Comparison of ENCODE assay signal across 7 cellular contexts in genomic region chr6:26047329-26047728, GRCh38. TPM values are rescaled to one million over a fixed set of nuclear protein-coding genes. Genes with fewer than 3 reads are reported as not detected.
DNase-seq lines count a peak whose midpoint lies in the region; ATAC-seq, FAIRE-seq and TF ChIP-seq lines count a peak whose summit lies in the region.
"Not testable (repeated sequence)": the region's sequence is repeated elsewhere in the genome, so short reads cannot be mapped to it uniquely, and the experiment has no call there.

No MANE protein-coding gene starts in this region.

- H3K4me3 Mint-ChIP-seq in activated CD4-positive, alpha-beta T cell treated with anti-CD3 and anti-CD28 coated beads, Interleukin-2, amount 10 ng/mL, durations not matched to agents 24 days and 14 days; activated T-helper 2 cell treated with anti-CD3 and anti-CD28 coated beads, Interferon-gamma antibody, Interleukin-2, Interleukin-4, amounts not matched to agents 10 μg/mL and 5 μg/mL and 100 μg/mL, durations not matched to agents 14 hours and 24 hours and 36 hours (ENCODE audit: low read depth); mesothelial cell of epicardium: not testable (repeated sequence)

- intact Hi-C loops in activated CD4-positive, alpha-beta T cell treated with anti-CD3 and anti-CD28 coated beads, Interleukin-2, amount 10 ng/mL, durations not matched to agents 24 days and 14 days (cut with micrococcal nuclease); activated T-helper 2 cell treated with anti-CD3 and anti-CD28 coated beads, Interferon-gamma antibody, Interleukin-2, Interleukin-4, amounts not matched to agents 10 μg/mL and 5 μg/mL and 100 μg/mL, durations not matched to agents 14 hours and 24 hours and 36 hours (cut with micrococcal nuclease): not testable (repeated sequence)

- H3K4me1 ChIP-seq in A549 (0 out of 3 replicates have a peak, but pooled peaks cover 11% of the 10 kb centered on the region), DOHH2 (ENCODE audit: control insufficient read depth, low read length) (peaks cover 50% of the 10 kb centered on the region), Loucy (ENCODE audit: insufficient read depth, low read length, poor library complexity, severe bottlenecking) (peaks cover 32% of the 10 kb centered on the region)
- H3K4me1 ChIP-seq in RWPE2 (ENCODE audit: insufficient read depth, poor library complexity, severe bottlenecking), result not testable (repeated sequence)

- not testable (repeated sequence) for ATAC-seq in A549; RWPE2 (ENCODE audit: low read depth)

- H3K36me3 Mint-ChIP-seq in activated CD4-positive, alpha-beta T cell treated with anti-CD3 and anti-CD28 coated beads, Interleukin-2, amount 10 ng/mL, durations not matched to agents 24 days and 14 days (ENCODE audit: low read depth); activated T-helper 2 cell treated with anti-CD3 and anti-CD28 coated beads, Interferon-gamma antibody, Interleukin-2, Interleukin-4, amounts not matched to agents 10 μg/mL and 5 μg/mL and 100 μg/mL, durations not matched to agents 14 hours and 24 hours and 36 hours (ENCODE audit: low read depth); mesothelial cell of epicardium: not testable (repeated sequence)

- DNase-seq in A549 (ENCODE audit: low read depth in 1 of 2, low spot score in 1 of 2); RWPE2 (ENCODE audit: low spot score); activated CD4-positive, alpha-beta T cell treated with anti-CD3 and anti-CD28 coated beads, Interleukin-2, amount 10 ng/mL, durations not matched to agents 24 days and 14 days; activated T-helper 2 cell treated with anti-CD3 and anti-CD28 coated beads, Interferon-gamma antibody, Interleukin-2, Interleukin-4, amounts not matched to agents 10 μg/mL and 5 μg/mL and 100 μg/mL, durations not matched to agents 14 hours and 24 hours and 36 hours (ENCODE audit: low spot score); mesothelial cell of epicardium (ENCODE audit: low spot score in 2 of 2, unreplicated experiment in 2 of 2): not testable (repeated sequence)

- not testable (repeated sequence) for FAIRE-seq in A549 (lab: Jason Lieb, UNC)

- H3K36me3 ChIP-seq in DOHH2 (ENCODE audit: control insufficient read depth, low read length), result peaks cover 19% of the 10 kb centered on the region
- not testable (repeated sequence) for H3K36me3 ChIP-seq in Loucy (ENCODE audit: insufficient read depth, low read length); RWPE2 (ENCODE audit: low read depth)

- not testable (repeated sequence) for H3K9me3 ChIP-seq in A549; DOHH2 (ENCODE audit: control insufficient read depth, insufficient read depth, low read length); Loucy (ENCODE audit: insufficient read depth, low read depth, low read length); RWPE2 (ENCODE audit: severe bottlenecking)

- not testable (repeated sequence) for TF ChIP-seq POLR2A in A549 (IDR thresholded peaks at IDR 0.05; ENCODE audit: low read length)

- H3K27me3 ChIP-seq in DOHH2 (ENCODE audit: control insufficient read depth, low read length); Loucy (ENCODE audit: insufficient read depth, low read length, poor library complexity, severe bottlenecking); RWPE2 (ENCODE audit: insufficient read depth, poor library complexity, severe bottlenecking): not testable (repeated sequence)

- not testable (repeated sequence) for H2AFZ ChIP-seq in Loucy (ENCODE audit: low read length)

- H3F3A ChIP-seq in DOHH2 (ENCODE audit: control insufficient read depth, insufficient read depth) (peaks cover 42% of the 10 kb centered on the region), Loucy (ENCODE audit: low read depth) (peaks cover 21% of the 10 kb centered on the region)

- peak overlapping the region; percentile 24 for H3K9ac ChIP-seq in Loucy (ENCODE audit: low read depth, low read length, poor library complexity, severe bottlenecking)

- not testable (repeated sequence) for H3K4me2 ChIP-seq in A549; DOHH2 (ENCODE audit: low read length); Loucy (ENCODE audit: low read depth, low read length, poor library complexity, severe bottlenecking)

- H3K27ac ChIP-seq in A549 (peak overlapping the region; percentile 30 to 76; a peak in 1 of 6 replicates), DOHH2 (ENCODE audit: low read depth, low read length) (peak overlapping the region; percentile 47), RWPE2 (ENCODE audit: poor library complexity, severe bottlenecking) (peak overlapping the region; percentile 91)

- POLR2A ChIA-PET in A549 (lab: Yijun Ruan, JAX), result interaction anchor here (2.8 to 9.2 kb wide), 3 partner anchors 9 to 27 kb away, joined by 10 to 238 read pairs (median 24); a partner anchor contains a TSS

- not testable (repeated sequence) for H3K4me3 ChIP-seq in A549; DOHH2 (ENCODE audit: low read length); Loucy (ENCODE audit: low read length, poor library complexity, severe bottlenecking); RWPE2 (ENCODE audit: severe bottlenecking)

- peaks cover 39% of the 10 kb centered on the region for H3K4me1 Mint-ChIP-seq in activated CD4-positive, alpha-beta T cell treated with anti-CD3 and anti-CD28 coated beads, Interleukin-2, amount 10 ng/mL, durations not matched to agents 24 days and 14 days
- H3K4me1 Mint-ChIP-seq in activated T-helper 2 cell treated with anti-CD3 and anti-CD28 coated beads, Interferon-gamma antibody, Interleukin-2, Interleukin-4, amounts not matched to agents 10 μg/mL and 5 μg/mL and 100 μg/mL, durations not matched to agents 14 hours and 24 hours and 36 hours (ENCODE audit: low read depth), result peaks cover 44% of the 10 kb centered on the region
- peaks cover 25% of the 10 kb centered on the region for H3K4me1 Mint-ChIP-seq in mesothelial cell of epicardium

- WGBS in A549 (ENCODE audit: missing lambda C conversion rate), result 95% methylated on average over 15 of the region's 18 CpGs

- CTCF ChIA-PET in A549 (lab: Yijun Ruan, JAX), result interaction anchor here (2.0 kb wide), 1 partner anchor 22 kb away, joined by 8 read pairs; no protein-coding TSS in a partner anchor

- TF ChIP-seq RAD21 in A549 (conservative IDR thresholded peaks at IDR 0.05 in 1 of 2, IDR thresholded peaks at IDR 0.05 in 1 of 2), result not testable (repeated sequence)

- not testable (repeated sequence) for H4K20me1 ChIP-seq in DOHH2 (ENCODE audit: control insufficient read depth, insufficient read depth, low read depth, low read length); Loucy (ENCODE audit: insufficient read depth, low read length, poor library complexity, severe bottlenecking)

- H3K27ac Mint-ChIP-seq in activated CD4-positive, alpha-beta T cell treated with anti-CD3 and anti-CD28 coated beads, Interleukin-2, amount 10 ng/mL, durations not matched to agents 24 days and 14 days, result peak overlapping the region; percentile 26
- peak overlapping the region; percentile 22 for H3K27ac Mint-ChIP-seq in activated T-helper 2 cell treated with anti-CD3 and anti-CD28 coated beads, Interferon-gamma antibody, Interleukin-2, Interleukin-4, amounts not matched to agents 10 μg/mL and 5 μg/mL and 100 μg/mL, durations not matched to agents 14 hours and 24 hours and 36 hours
- H3K27ac Mint-ChIP-seq in mesothelial cell of epicardium, result peak overlapping the region; percentile 19

- not testable (repeated sequence) for H3K27me3 Mint-ChIP-seq in activated CD4-positive, alpha-beta T cell treated with anti-CD3 and anti-CD28 coated beads, Interleukin-2, amount 10 ng/mL, durations not matched to agents 24 days and 14 days; activated T-helper 2 cell treated with anti-CD3 and anti-CD28 coated beads, Interferon-gamma antibody, Interleukin-2, Interleukin-4, amounts not matched to agents 10 μg/mL and 5 μg/mL and 100 μg/mL, durations not matched to agents 14 hours and 24 hours and 36 hours (ENCODE audit: low read depth); mesothelial cell of epicardium (ENCODE audit: low read depth)

- not testable (repeated sequence) for H3K79me2 ChIP-seq in DOHH2 (ENCODE audit: control insufficient read depth, low read length); Loucy (ENCODE audit: insufficient read depth, low read length)

- H3K9me3 Mint-ChIP-seq in activated CD4-positive, alpha-beta T cell treated with anti-CD3 and anti-CD28 coated beads, Interleukin-2, amount 10 ng/mL, durations not matched to agents 24 days and 14 days; activated T-helper 2 cell treated with anti-CD3 and anti-CD28 coated beads, Interferon-gamma antibody, Interleukin-2, Interleukin-4, amounts not matched to agents 10 μg/mL and 5 μg/mL and 100 μg/mL, durations not matched to agents 14 hours and 24 hours and 36 hours; mesothelial cell of epicardium: not testable (repeated sequence)

- TF ChIP-seq CTCF in A549 (IDR thresholded peaks at IDR 0.05); DOHH2 (IDR thresholded peaks at IDR 0.05; ENCODE audit: low read depth, low read length, poor library complexity, severe bottlenecking); Loucy (conservative IDR thresholded peaks at IDR 0.05; ENCODE audit: low read length); RWPE2 (IDR thresholded peaks at IDR 0.05; ENCODE audit: poor library complexity, severe bottlenecking); mesothelial cell of epicardium (IDR thresholded peaks at IDR 0.05; ENCODE audit: unreplicated experiment): not testable (repeated sequence)

- H3K9me2 ChIP-seq in DOHH2 (replicated peaks; ENCODE audit: control insufficient read depth, low read length); Loucy (replicated peaks; ENCODE audit: low read depth, low read length): not testable (repeated sequence)

- not testable (repeated sequence) for TF ChIP-seq EP300 in A549 (IDR thresholded peaks at IDR 0.05)

RNA-seq across cellular contexts. Expression of gene HFE, which starts 39.9 kb away (rescaled TPM):
- 31.7 and 35.9 TPM in 2 replicates for polyA plus RNA-seq in A549 (2011; rRNA removed)
- 14.3 and 14.8 TPM in 2 replicates for polyA plus RNA-seq in A549 (2012; cell fraction: cytosol; rRNA removed)
- 16.5 and 16.8 TPM in 2 replicates for polyA plus RNA-seq in A549 (2012; cell fraction: nucleus; rRNA removed)
- 15.5 to 19.9 TPM (median 18.1 TPM) in 3 replicates for polyA plus RNA-seq in A549 (2017; fragmentation: RNase III; extraction: RNeasy Plus Mini Kit Qiagen cat#74134 plus additional on column Dnase treatment)
- 25.1 and 35.6 TPM in 2 replicates for polyA minus RNA-seq in A549 (2011; rRNA and poly(A)+ RNA removed)
- total RNA-seq in activated CD4-positive, alpha-beta T cell treated with anti-CD3 and anti-CD28 coated beads, Interleukin-2, amount 10 ng/mL, durations not matched to agents 24 days and 14 days, result 0.12 and 0.50 TPM in 2 replicates
- 0.32 and 0.39 TPM in 2 replicates for total RNA-seq in activated T-helper 2 cell treated with anti-CD3 and anti-CD28 coated beads, Interferon-gamma antibody, Interleukin-2, Interleukin-4, amounts not matched to agents 10 μg/mL and 5 μg/mL and 100 μg/mL, durations not matched to agents 14 hours and 24 hours and 36 hours
- 7.0 to 8.3 TPM (median 8.3 TPM) in 3 replicates for total RNA-seq in mesothelial cell of epicardium
